In the genomic region with DNA sequence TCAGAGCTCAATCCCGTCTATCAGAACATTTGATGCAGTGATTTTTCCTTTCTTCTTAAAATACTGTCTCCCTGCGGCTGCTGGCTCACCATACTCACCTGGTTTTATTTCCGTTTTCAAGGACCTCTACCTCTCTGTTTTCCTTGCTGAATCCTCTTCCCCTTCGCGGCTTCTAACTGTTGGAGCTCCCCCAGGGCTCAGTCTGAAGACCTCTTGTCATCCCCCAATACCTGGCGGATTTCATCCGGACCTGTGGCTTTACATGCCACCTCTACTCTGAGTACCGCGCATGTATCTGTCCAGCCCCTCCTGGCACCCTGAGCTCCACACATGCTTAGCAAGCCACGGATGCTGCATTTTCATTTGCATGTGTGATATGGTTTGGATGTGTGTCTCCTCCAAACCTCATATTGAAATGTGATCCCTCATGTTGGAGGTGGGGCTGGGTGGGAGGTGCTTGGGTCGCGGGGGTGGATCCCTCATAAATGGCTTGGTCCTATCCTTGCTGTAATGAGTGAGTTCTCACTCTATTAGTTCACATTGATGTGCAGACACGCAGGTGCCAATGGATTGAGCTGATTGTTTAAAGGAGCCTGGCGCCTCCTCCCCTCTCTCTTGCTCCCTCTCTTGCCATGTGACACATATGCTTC, we compare ENCODE assay signal across 16 cellular contexts.
DNase-seq lines count a peak whose midpoint lies in the region; ATAC-seq lines count a peak whose summit lies in the region.
"Had no signal": no experiment of that assay in that cellular context is flagged by ENCODE, and none has a peak within 500 bp of the region (broad histone marks: within the 10 kb centered on the region; RNA-seq: fewer than 3 reads in every experiment).

No MANE protein-coding gene starts in this region.

- no peak overlapping the region for H3K4me2 ChIP-seq in Karpas-422 (ENCODE audit: low read depth, low read length, poor library complexity, severe bottlenecking)

- H3K9me3 ChIP-seq in Karpas-422 (ENCODE audit: low read length) (no peaks in the 10 kb centered on the region), iPS-20b (ENCODE audit: insufficient read depth, low read depth, low read length) (no peaks in the 10 kb centered on the region)
- H3K9me3 ChIP-seq: BE2C, SJCRH30 had no signal

- H3K4me1 ChIP-seq in Karpas-422 (ENCODE audit: low read length) (peaks cover 6% of the 10 kb centered on the region; the same call in 1 of the 2 replicates), iPS-20b (ENCODE audit: insufficient read depth, low read length) (no peaks in the 10 kb centered on the region)
- H3K4me1 ChIP-seq: BE2C, SJCRH30 had no signal

- H3K9ac ChIP-seq in Karpas-422 (ENCODE audit: low read length) (no peak overlapping the region), iPS-20b (ENCODE audit: low read depth, low read length) (no peak overlapping the region)

- H3K27me3 ChIP-seq in H7 (ENCODE audit: control insufficient read depth, insufficient read depth, low read length) (no peaks in the 10 kb centered on the region), Karpas-422 (ENCODE audit: low read length) (no peaks in the 10 kb centered on the region), iPS-20b (ENCODE audit: insufficient read depth, low read length) (no peaks in the 10 kb centered on the region)
- H3K27me3 ChIP-seq: SJCRH30 had no signal

- H3K4me3 ChIP-seq in H7 (ENCODE audit: insufficient read depth, low read depth, low read length) (no peak overlapping the region), Karpas-422 (ENCODE audit: low read length) (no peak overlapping the region), iPS-20b (ENCODE audit: low read length) (peak overlapping the region; percentile 60; the same call in 1 of the 2 replicates)
- H3K4me3 ChIP-seq: SJCRH30 had no signal

- no peak overlapping the region for H2AFZ ChIP-seq in Karpas-422 (ENCODE audit: low read length)

- no peaks in the 10 kb centered on the region for H4K20me1 ChIP-seq in Karpas-422 (ENCODE audit: insufficient read depth, low read depth, low read length)

- no peak for ATAC-seq in GM21360 (IDR thresholded peaks at IDR 0.05; ENCODE audit: unreplicated experiment)
- ATAC-seq in GM18907 (IDR thresholded peaks at IDR 0.05; ENCODE audit: unreplicated experiment): no peak

- no peaks in the 10 kb centered on the region for H3K9me2 ChIP-seq in Karpas-422 (replicated peaks; ENCODE audit: insufficient read depth, low read length)

- H3K27ac ChIP-seq in Karpas-422 (ENCODE audit: low read length) (no peak overlapping the region), iPS-20b (ENCODE audit: low read length) (no peak overlapping the region)
- H3K27ac ChIP-seq: RWPE1, SJCRH30 had no signal

- DNase-seq in H7 (peak; percentile 33), Karpas-422 (peak; percentile 58), SW480 (ENCODE audit: low spot score) (peak; percentile 62), Kasumi-1 (lab: John Stamatoyannopoulos, UW) (no peak), NAMALWA (ENCODE audit: low spot score) (no peak)
- DNase-seq: BE2C; CD4-positive, alpha-beta T cell; DMS53; NCI-H1417 treated with DMSO at 0.1 percent for 48 hours; NCI-H1930; SJCRH30; T-helper 2 cell had no signal

- H3K36me3 ChIP-seq in H7 (replicated peaks; ENCODE audit: control insufficient read depth, insufficient read depth, low read length): no peaks in the 10 kb centered on the region
- no peaks in the 10 kb centered on the region for H3K36me3 ChIP-seq in Karpas-422 (ENCODE audit: insufficient read depth, low read length)
- no peaks in the 10 kb centered on the region for H3K36me3 ChIP-seq in iPS-20b (ENCODE audit: insufficient read depth, low read depth, low read length)
- H3K36me3 ChIP-seq: BE2C, SJCRH30 had no signal

- no peaks in the 10 kb centered on the region for H3K79me2 ChIP-seq in Karpas-422 (ENCODE audit: low read length)

Comparison
In these comparisons a context has a peak if more than half of its experiments do, and no peak if none do; other contexts are left out.
1. DNase-seq: peak in H7 (single experiment), Karpas-422 (single experiment) and SW480 (single experiment); none in Kasumi-1 (0 of 2) and NAMALWA (single experiment).